Comparison of ENCODE assay signal across 9 cellular contexts in the genomic region with DNA sequence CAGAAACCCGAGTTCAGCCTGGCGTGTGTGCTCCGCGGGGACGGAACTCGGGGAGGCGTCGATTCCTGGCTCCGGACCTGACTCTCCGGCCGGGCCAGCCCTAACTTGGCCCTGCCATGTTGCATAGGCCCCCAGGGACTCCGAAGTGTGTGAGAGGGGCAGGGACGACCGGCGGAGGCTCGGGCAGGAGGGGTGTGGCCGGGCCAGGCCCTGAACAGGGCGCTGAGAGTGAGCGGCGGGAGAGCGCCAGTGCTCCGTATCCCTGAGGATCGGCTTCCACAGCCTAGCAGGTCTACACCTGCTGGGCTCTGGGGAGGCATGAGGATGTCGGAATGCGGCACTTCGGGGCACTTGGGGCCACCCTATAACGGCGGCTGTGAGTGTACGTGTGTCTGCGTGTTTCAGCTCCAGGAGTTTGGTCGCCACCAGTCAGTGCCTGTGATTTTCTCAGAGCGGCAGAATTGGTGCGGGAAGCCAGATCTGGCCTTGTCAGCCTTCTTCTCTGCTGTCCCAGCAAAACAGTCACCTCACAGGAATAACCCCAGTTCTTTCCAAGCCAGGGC. TPM values are rescaled to one million over a fixed set of nuclear protein-coding genes. Genes with fewer than 3 reads are reported as not detected.
DNase-seq lines count a peak whose midpoint lies in the region; ATAC-seq, FAIRE-seq and TF ChIP-seq lines count a peak whose summit lies in the region.
"Had no signal": no experiment of that assay in that cellular context is flagged by ENCODE, and none has a peak within 500 bp of the region (broad histone marks: within the 10 kb centered on the region; RNA-seq: fewer than 3 reads in every experiment).

No MANE protein-coding gene starts in this region.

- POLR2A ChIA-PET in activated CD4-positive, alpha-beta memory T cell treated with anti-CD3 and anti-CD28 coated beads for 36 hours (lab: Charles Lee): no interaction called here

- peaks cover 8% of the 10 kb centered on the region for H3K4me1 Mint-ChIP-seq in GM23338
- no peaks in the 10 kb centered on the region for H3K4me1 Mint-ChIP-seq in activated CD4-positive, alpha-beta memory T cell treated with anti-CD3 and anti-CD28 coated beads for 36 hours (ENCODE audit: low read depth)

- H3K4me2 ChIP-seq in GM23338: peak overlapping the region; percentile 81

- peaks cover 6% of the 10 kb centered on the region; the same call in 1 of the 2 replicates for H3F3A ChIP-seq in GM23338 (replicated peaks; ENCODE audit: low read depth)

- H3K9me3 ChIP-seq in WERI-Rb-1 (ENCODE audit: severe bottlenecking) (no peaks in the 10 kb centered on the region), HAP-1 (no peaks in the 10 kb centered on the region)
- H3K9me3 ChIP-seq: neutrophil had no signal

- intact Hi-C loops in activated CD4-positive, alpha-beta memory T cell treated with anti-CD3 and anti-CD28 coated beads for 36 hours (cut with micrococcal nuclease): no loop called here

- H4K20me1 ChIP-seq in GM23338 (replicated peaks; ENCODE audit: insufficient read depth): peaks cover 2% of the 10 kb centered on the region

- peaks cover 48% of the 10 kb centered on the region for H3K27me3 Mint-ChIP-seq in GM23338 (ENCODE audit: insufficient read depth, low read depth, poor library complexity)
- peaks cover 55% of the 10 kb centered on the region for H3K27me3 Mint-ChIP-seq in activated CD4-positive, alpha-beta memory T cell treated with anti-CD3 and anti-CD28 coated beads for 36 hours

- H3K4me3 Mint-ChIP-seq in GM23338: peak overlapping the region; percentile 60
- H3K4me3 Mint-ChIP-seq in activated CD4-positive, alpha-beta memory T cell treated with anti-CD3 and anti-CD28 coated beads for 36 hours: no peak overlapping the region

- no peaks in the 10 kb centered on the region for H3K79me2 ChIP-seq in GM23338 (replicated peaks; ENCODE audit: insufficient read depth)

- no peak for FAIRE-seq in HTR-8/SVneo (lab: Jason Lieb, UNC)

- peak overlapping the region; percentile 62 for H3K4me3 ChIP-seq in GM23338
- H3K4me3 ChIP-seq in WERI-Rb-1 (ENCODE audit: low read depth, low read length): peak overlapping the region; percentile 79
- H3K4me3 ChIP-seq in iPS-11a (ENCODE audit: low read depth, low read length): peak overlapping the region; percentile 24
- H3K4me3 ChIP-seq in skin epidermis: peak overlapping the region in 4 of 7 experiments; percentile 10 to 26 (median 14)
- no peak overlapping the region for H3K4me3 ChIP-seq in HAP-1

- H3K27ac Mint-ChIP-seq in GM23338: no peak overlapping the region
- no peak overlapping the region for H3K27ac Mint-ChIP-seq in activated CD4-positive, alpha-beta memory T cell treated with anti-CD3 and anti-CD28 coated beads for 36 hours

- H3K4me1 ChIP-seq in GM23338 (ENCODE audit: insufficient read depth) (no peaks in the 10 kb centered on the region), HAP-1 (no peaks in the 10 kb centered on the region)

- no peaks in the 10 kb centered on the region for H3K9me2 ChIP-seq in GM23338 (ENCODE audit: insufficient read depth)

- H3K27ac ChIP-seq in GM23338 (ENCODE audit: low read depth): no peak overlapping the region
- H3K27ac ChIP-seq in WERI-Rb-1: peak overlapping the region; percentile 71
- H3K27ac ChIP-seq in skin epidermis: no peak overlapping the region
- H3K27ac ChIP-seq: neutrophil had no signal

- H3K9me3 Mint-ChIP-seq in GM23338: no peaks in the 10 kb centered on the region; the same call in 2 of the 3 replicates
- no peaks in the 10 kb centered on the region for H3K9me3 Mint-ChIP-seq in activated CD4-positive, alpha-beta memory T cell treated with anti-CD3 and anti-CD28 coated beads for 36 hours

- H3K27me3 ChIP-seq in GM23338 (ENCODE audit: insufficient read depth) (peaks cover 46% of the 10 kb centered on the region), WERI-Rb-1 (ENCODE audit: insufficient read depth, low read depth, severe bottlenecking) (no peaks in the 10 kb centered on the region), HAP-1 (ENCODE audit: low read depth) (peaks cover 51% of the 10 kb centered on the region)

- H3K36me3 ChIP-seq in GM23338 (ENCODE audit: insufficient read depth) (no peaks in the 10 kb centered on the region), WERI-Rb-1 (peaks cover 39% of the 10 kb centered on the region), HAP-1 (replicated peaks) (no peaks in the 10 kb centered on the region)
- H3K36me3 ChIP-seq: neutrophil had no signal

- 0 out of 2 replicates have a peak overlapping the region, but pooled peaks have one; percentile 28 for H2AFZ ChIP-seq in GM23338

- ATAC-seq in GM23338: peak; percentile 70

- in situ Hi-C loops in HAP-1 (cut with MboI; ENCODE audit: low sequenced_read_pairs): no loop called here

- TF ChIP-seq CTCF in GM23338 (conservative IDR thresholded peaks at IDR 0.05; ENCODE audit: low read depth in 2 of 2) (no peak), WERI-Rb-1 (IDR thresholded peaks at IDR 0.05; ENCODE audit: low read depth, low read length) (no peak)

- H3K36me3 Mint-ChIP-seq in GM23338 (ENCODE audit: low read depth): no peaks in the 10 kb centered on the region; the same call in 2 of the 3 replicates
- no peaks in the 10 kb centered on the region for H3K36me3 Mint-ChIP-seq in activated CD4-positive, alpha-beta memory T cell treated with anti-CD3 and anti-CD28 coated beads for 36 hours

- CTCF ChIA-PET in activated CD4-positive, alpha-beta memory T cell treated with anti-CD3 and anti-CD28 coated beads for 36 hours (lab: Charles Lee): no interaction called here

- DNase-seq in GM23338 (ENCODE audit: low spot score): peak; percentile 44
- peak; percentile 62 for DNase-seq in WERI-Rb-1
- DNase-seq in activated CD4-positive, alpha-beta memory T cell treated with anti-CD3 and anti-CD28 coated beads for 36 hours: no peak
- no peak for DNase-seq in HTR-8/SVneo (ENCODE audit: insufficient read length, low spot score)
- no peak for DNase-seq in SW 1271 (lab: John Stamatoyannopoulos, UW)
- no peak for DNase-seq in HAP-1 (ENCODE audit: low spot score in 2 of 2)

TF ChIP-seq in GM23338, 12 proteins besides CTCF, POLR2A, EP300 and RAD21 (continues in another document):
- TF ChIP-seq STAT1 (IDR thresholded peaks at IDR 0.05; ENCODE audit: unreplicated experiment): no peak

RNA-seq across cellular contexts. Expression of gene KCNK3, which starts 0.8 kb away (rescaled TPM):
- 0.19 TPM in 1 of 2 replicates, not detected in the other for total RNA-seq in GM23338 (2014; rRNA removed; shearing (Covaris generic))
- not detected in 2 replicates for polyA plus RNA-seq in GM23338 (2016; fragmentation: Nextera tagmentation; extraction: Ambion mirVana)
- not detected for total RNA-seq in activated CD4-positive, alpha-beta memory T cell treated with anti-CD3 and anti-CD28 coated beads for 36 hours

RNA-seq across cellular contexts. Expression of gene CIB4, which starts 52.2 kb away (rescaled TPM):
- not detected in 2 replicates for total RNA-seq in GM23338 (2014; rRNA removed; shearing (Covaris generic))
- polyA plus RNA-seq in GM23338 (2016; fragmentation: Nextera tagmentation; extraction: Ambion mirVana): not detected in 2 replicates
- total RNA-seq in activated CD4-positive, alpha-beta memory T cell treated with anti-CD3 and anti-CD28 coated beads for 36 hours: not detected

Comparison
In these comparisons a context has a peak if more than half of its experiments do, and no peak if none do; other contexts are left out.
1. DNase-seq: peak in GM23338 (single experiment) and WERI-Rb-1 (single experiment); none in activated CD4-positive, alpha-beta memory T cell treated with anti-CD3 and anti-CD28 coated beads for 36 hours (single experiment), HTR-8/SVneo (single experiment), SW 1271 (0 of 2) and HAP-1 (0 of 2).